ENCODE assay signal across 8 cellular contexts in the genomic region with DNA sequence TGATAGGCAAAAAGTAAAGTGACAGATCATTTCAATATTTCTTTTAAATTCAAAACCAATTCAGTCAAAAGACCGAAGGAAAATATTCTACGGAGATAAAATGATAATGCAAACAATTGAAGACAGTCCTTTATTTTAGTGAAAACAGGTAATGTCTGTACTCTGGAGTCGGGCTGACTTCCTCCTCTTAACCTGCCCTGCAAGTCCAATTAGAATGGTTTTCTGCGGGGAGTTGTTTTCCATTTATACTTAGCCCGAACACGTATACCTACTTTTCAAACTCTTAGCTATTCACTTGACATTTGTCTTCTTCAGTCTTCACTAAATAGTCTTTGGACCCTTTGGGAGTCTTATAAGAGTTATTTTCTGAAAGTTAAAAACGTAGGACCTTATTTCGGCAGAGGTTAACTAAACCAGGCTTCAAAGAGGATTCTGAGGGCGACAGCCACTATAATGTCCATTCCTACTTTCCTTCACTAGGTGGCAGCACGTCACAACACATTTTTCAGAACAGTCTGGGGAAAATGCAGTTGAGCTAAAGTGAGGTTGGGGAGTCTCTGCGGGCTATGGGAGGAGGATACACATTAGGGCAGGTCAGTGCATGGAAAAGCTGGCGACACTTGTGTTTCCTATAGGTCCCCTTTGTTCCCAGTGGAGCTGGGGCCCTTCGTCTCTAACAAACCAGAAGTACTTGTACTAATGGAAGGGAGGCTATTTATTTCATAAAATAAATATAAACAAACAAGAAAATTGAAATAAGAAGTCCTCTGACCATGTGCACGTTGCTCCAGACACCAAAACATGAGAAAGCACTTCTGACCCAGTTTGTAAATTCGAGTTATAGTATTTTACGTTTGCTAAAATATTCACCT.
DNase-seq lines count a peak whose midpoint lies in the region; ATAC-seq and TF ChIP-seq lines count a peak whose summit lies in the region.

No MANE protein-coding gene starts in this region.

- no peak overlapping the region for H3K27ac Mint-ChIP-seq in Caco-2 (ENCODE audit: unreplicated experiment)

- H3K27me3 ChIP-seq in Caco-2 (replicated peaks; ENCODE audit: control insufficient read depth, insufficient read depth, low read length) (no peaks in the 10 kb centered on the region), MG63 (no peaks in the 10 kb centered on the region), skeletal muscle satellite cell (ENCODE audit: control insufficient read depth, insufficient read depth, low read length) (no peaks in the 10 kb centered on the region)

- DNase-seq in Caco-2 = peak; percentile 65 to 76
- DNase-seq in GM20000 (ENCODE audit: low spot score) = peak; percentile 41
- DNase-seq in MG63 = peak; percentile 39
- peak; percentile 57 for DNase-seq in RWPE1 (ENCODE audit: low spot score)
- peak; percentile 86 for DNase-seq in astrocyte of the hippocampus (ENCODE audit: low read depth, low spot score)
- DNase-seq in iPS-NIHi11 (ENCODE audit: low spot score) = peak; percentile 69

- intact Hi-C loops in Caco-2 (cut with micrococcal nuclease; ENCODE audit: unreplicated experiment) = loop anchor here (1.0 to 5.0 kb wide), 4 partner anchors 167 to 591 kb away; no protein-coding TSS in a partner anchor

- peak overlapping the region; percentile 51 for H3K4me3 Mint-ChIP-seq in Caco-2 (ENCODE audit: unreplicated experiment)

- no peaks in the 10 kb centered on the region for H3K36me3 Mint-ChIP-seq in Caco-2 (ENCODE audit: insufficient read depth, unreplicated experiment)

- H3K4me2 ChIP-seq in skeletal muscle satellite cell (ENCODE audit: low read length) = peak overlapping the region; percentile 62

- no peaks in the 10 kb centered on the region for H3K27me3 Mint-ChIP-seq in Caco-2 (ENCODE audit: insufficient read depth, unreplicated experiment)

- H3K9me3 ChIP-seq in Caco-2 (no peaks in the 10 kb centered on the region), MG63 (no peaks in the 10 kb centered on the region), skeletal muscle satellite cell (replicated peaks; ENCODE audit: low read length) (no peaks in the 10 kb centered on the region)

- no peak for ATAC-seq in GM19467 (IDR thresholded peaks at IDR 0.05; ENCODE audit: unreplicated experiment)

- CTCF ChIA-PET in Caco-2 (lab: Charles Lee) (interaction anchor here (0.5 to 1.2 kb wide), 21 partner anchors 8 to 825 kb away, joined by 3 to 29 read pairs (median 4); no protein-coding TSS in a partner anchor), RWPE1 (lab: Yijun Ruan, JAX) (interaction anchor here (0.6 to 3.5 kb wide), 16 partner anchors 8 to 1820 kb away, joined by 3 to 28 read pairs (median 3); no protein-coding TSS in a partner anchor)

- peak overlapping the region; percentile 75 for H3K9ac ChIP-seq in skeletal muscle satellite cell (ENCODE audit: low read depth, low read length)

- H3K4me1 ChIP-seq in Caco-2 = peaks cover 3% of the 10 kb centered on the region; the same call in 1 of the 2 replicates
- H3K4me1 ChIP-seq in skeletal muscle satellite cell (ENCODE audit: control insufficient read depth, insufficient read depth, low read length) = peaks cover 39% of the 10 kb centered on the region

- TF ChIP-seq CTCF in Caco-2 (IDR thresholded peaks at IDR 0.05; ENCODE audit: insufficient read depth in 1 of 2, low read depth in 1 of 2, low read length in 1 of 2, severe bottlenecking in 1 of 2, unreplicated experiment in 1 of 2) (peak; percentile 74 to 76), GM20000 (IDR thresholded peaks at IDR 0.05; ENCODE audit: extremely low read depth, missing control alignments) (peak; percentile 63), RWPE1 (conservative IDR thresholded peaks at IDR 0.05; ENCODE audit: low read depth) (peak; percentile 80)

- no peaks in the 10 kb centered on the region for H3K9me3 Mint-ChIP-seq in Caco-2 (ENCODE audit: unreplicated experiment)

- H3K4me1 Mint-ChIP-seq in Caco-2 (ENCODE audit: low read depth, unreplicated experiment) = peaks cover 26% of the 10 kb centered on the region

- no TSS peak for BruUV-seq in Caco-2 (replicated peaks; lab: Mats Ljungman, UMichigan)

- H3K36me3 ChIP-seq in Caco-2 (ENCODE audit: control insufficient read depth, insufficient read depth, low read length) (no peaks in the 10 kb centered on the region), MG63 (peaks cover 3% of the 10 kb centered on the region; the same call in 1 of the 2 replicates), skeletal muscle satellite cell (ENCODE audit: insufficient read depth, low read length) (no peaks in the 10 kb centered on the region)

- no peak overlapping the region for H3K4me3 ChIP-seq in Caco-2 (ENCODE audit: low read depth, low read length)
- no peak overlapping the region for H3K4me3 ChIP-seq in MG63
- H3K4me3 ChIP-seq in skeletal muscle satellite cell (ENCODE audit: low read length) = no peak overlapping the region

- POLR2A ChIA-PET in Caco-2 (lab: Charles Lee) (no interaction called here), RWPE1 (lab: Yijun Ruan, JAX; ENCODE audit: low non-redundant PET) (no interaction called here)

- H3K27ac ChIP-seq in RWPE1 = no peak overlapping the region
